ENCODE assay signal across 19 cellular contexts in genomic region chr3:47159153-47159552, GRCh38. TPM values are rescaled to one million over a fixed set of nuclear protein-coding genes. Genes with fewer than 3 reads are reported as not detected.
DNase-seq lines count a peak whose midpoint lies in the region; ATAC-seq and TF ChIP-seq lines count a peak whose summit lies in the region.
"Had no signal": no experiment of that assay in that cellular context is flagged by ENCODE, and none has a peak within 500 bp of the region (broad histone marks: within the 10 kb centered on the region; RNA-seq: fewer than 3 reads in every experiment).

No MANE protein-coding gene starts in this region.

- peaks cover 82% of the 10 kb centered on the region for H3K4me1 Mint-ChIP-seq in stimulated activated naive CD8-positive, alpha-beta T cell treated with anti-CD3 and anti-CD28 coated beads, Interleukin-15, Interleukin-2, amounts not matched to agents 100 ng/mL and 50 ng/mL, for 24 hours (ENCODE audit: low read depth)
- peaks cover 51% of the 10 kb centered on the region for H3K4me1 Mint-ChIP-seq in T-helper 17 cell

- no peaks in the 10 kb centered on the region for H3K27me3 Mint-ChIP-seq in stimulated activated naive CD8-positive, alpha-beta T cell treated with anti-CD3 and anti-CD28 coated beads, Interleukin-15, Interleukin-2, amounts not matched to agents 100 ng/mL and 50 ng/mL, for 24 hours
- H3K27me3 Mint-ChIP-seq in T-helper 17 cell: no peaks in the 10 kb centered on the region

- H3K4me1 ChIP-seq in hepatocyte (ENCODE audit: insufficient read depth): peaks cover 25% of the 10 kb centered on the region
- H3K4me1 ChIP-seq in heart right ventricle: peaks cover 8 to 77% (median 62%) of the 10 kb centered on the region in 9 donors

- peaks cover 34% of the 10 kb centered on the region for H3K36me3 Mint-ChIP-seq in stimulated activated naive CD8-positive, alpha-beta T cell treated with anti-CD3 and anti-CD28 coated beads, Interleukin-15, Interleukin-2, amounts not matched to agents 100 ng/mL and 50 ng/mL, for 24 hours (ENCODE audit: low read depth)
- peaks cover 2% of the 10 kb centered on the region for H3K36me3 Mint-ChIP-seq in T-helper 17 cell (ENCODE audit: low read depth)

- H3K9me3 Mint-ChIP-seq in stimulated activated naive CD8-positive, alpha-beta T cell treated with anti-CD3 and anti-CD28 coated beads, Interleukin-15, Interleukin-2, amounts not matched to agents 100 ng/mL and 50 ng/mL, for 24 hours: no peaks in the 10 kb centered on the region

- no peak for DNase-seq in stimulated activated naive CD8-positive, alpha-beta T cell treated with anti-CD3 and anti-CD28 coated beads, Interleukin-15, Interleukin-2, amounts not matched to agents 100 U/mL and 50 U/mL, for 24 hours
- DNase-seq in T-helper 17 cell (no peak), hepatocyte (ENCODE audit: low spot score) (no peak), heart right ventricle (no peak), T-helper 1 cell (no peak)
- DNase-seq: activated naive CD4-positive, alpha-beta T cell; Calu3; effector CD4-positive, alpha-beta T cell; GF-D8; KG1; left ventricle myocardium superior; NCI-H1436; spleen; stomach had no signal

- intact Hi-C loops in heart right ventricle (cut with DNase I): loop anchor here in 1 of 10 donors (10.0 kb wide), 1 partner anchor 144 kb away; no protein-coding TSS in a partner anchor

- TF ChIP-seq CTCF in hepatocyte (IDR thresholded peaks at IDR 0.05; ENCODE audit: poor library complexity): no peak
- TF ChIP-seq CTCF in heart right ventricle (IDR thresholded peaks at IDR 0.05): no peak

- H3K9me3 ChIP-seq in T-helper 17 cell (ENCODE audit: control insufficient read depth, low read length, poor library complexity, severe bottlenecking) (no peaks in the 10 kb centered on the region), hepatocyte (ENCODE audit: low read depth) (no peaks in the 10 kb centered on the region), heart right ventricle (no peaks in the 10 kb centered on the region)
- H3K9me3 ChIP-seq: spleen, stomach, vagina had no signal

- 91% methylated on average over 1 of the region's 1 CpG for WGBS in hepatocyte (ENCODE audit: low lambda C conversion rate, missing lambda C conversion rate)
- WGBS in heart right ventricle, 2 donors: 72 to 73% methylated on average over 1 of the region's 1 CpG

- peaks cover 88% of the 10 kb centered on the region for H4K20me1 ChIP-seq in hepatocyte (ENCODE audit: insufficient read depth, poor library complexity, severe bottlenecking)

- no peak for ATAC-seq in stimulated activated naive CD8-positive, alpha-beta T cell treated with anti-CD3 and anti-CD28 coated beads, Interleukin-15, Interleukin-2, amounts not matched to agents 100 U/mL and 50 U/mL, for 24 hours
- ATAC-seq in T-helper 17 cell (no peak), GM19463 (IDR thresholded peaks at IDR 0.05; ENCODE audit: unreplicated experiment) (no peak), HG03175 (IDR thresholded peaks at IDR 0.05; ENCODE audit: unreplicated experiment) (no peak), heart right ventricle (no peak)
- ATAC-seq: left ventricle myocardium superior had no signal

- H3K9me2 ChIP-seq in hepatocyte (replicated peaks; ENCODE audit: insufficient read depth): no peaks in the 10 kb centered on the region

- H3K27ac ChIP-seq in hepatocyte (no peak overlapping the region), heart right ventricle (no peak overlapping the region)
- H3K27ac ChIP-seq: cardiac muscle cell, vagina had no signal

- H3K4me3 ChIP-seq in hepatocyte (no peak overlapping the region), heart right ventricle (no peak overlapping the region)
- H3K4me3 ChIP-seq: cardiac muscle cell, spleen, vagina had no signal

- peak overlapping the region; percentile 1 for H3K4me3 Mint-ChIP-seq in stimulated activated naive CD8-positive, alpha-beta T cell treated with anti-CD3 and anti-CD28 coated beads, Interleukin-15, Interleukin-2, amounts not matched to agents 100 ng/mL and 50 ng/mL, for 24 hours
- peak overlapping the region; percentile 68 for H3K4me3 Mint-ChIP-seq in T-helper 17 cell

- H3K27me3 ChIP-seq in hepatocyte: no peaks in the 10 kb centered on the region
- no peaks in the 10 kb centered on the region for H3K27me3 ChIP-seq in heart right ventricle
- H3K27me3 ChIP-seq: cardiac muscle cell, spleen, stomach, vagina had no signal

- H3K36me3 ChIP-seq in hepatocyte (replicated peaks; ENCODE audit: insufficient read depth, low read depth) (no peaks in the 10 kb centered on the region), heart right ventricle (no peaks in the 10 kb centered on the region)
- H3K36me3 ChIP-seq: cardiac muscle cell, spleen, stomach, vagina had no signal

- H3K27ac Mint-ChIP-seq in stimulated activated naive CD8-positive, alpha-beta T cell treated with anti-CD3 and anti-CD28 coated beads, Interleukin-15, Interleukin-2, amounts not matched to agents 100 ng/mL and 50 ng/mL, for 24 hours: no peak overlapping the region
- H3K27ac Mint-ChIP-seq in T-helper 17 cell: peak overlapping the region; percentile 30

- peak overlapping the region; percentile 41 for H3K4me2 ChIP-seq in hepatocyte

- H3K79me2 ChIP-seq in hepatocyte: peaks cover 93% of the 10 kb centered on the region

- no peak overlapping the region for H2AFZ ChIP-seq in hepatocyte

RNA-seq across cellular contexts. Expression of gene SETD2, which starts 4.8 kb away (rescaled TPM):
- 10 to 100 TPM; 76.1 to 86.9 TPM for total RNA-seq in T-helper 17 cell
- 34.4 and 37.8 TPM in 2 replicates for total RNA-seq in hepatocyte
- polyA plus RNA-seq in hepatocyte: 11.4 and 11.9 TPM in 2 replicates
- total RNA-seq in heart right ventricle: 10 to 100 TPM; 23.5 to 34.4 (median 30.6) TPM
- polyA plus RNA-seq in heart right ventricle: 10 to 100 TPM in 1 of 2 donors, 1 to 10 TPM in 1; 8.6 to 10.5 TPM
